19 cellular contexts compared by ENCODE assay signal in genomic region chr10:126390324-126390723, GRCh38. TPM values are rescaled to one million over a fixed set of nuclear protein-coding genes. Genes with fewer than 3 reads are reported as not detected.
DNase-seq lines count a peak whose midpoint lies in the region; ATAC-seq, FAIRE-seq and TF ChIP-seq lines count a peak whose summit lies in the region.
"Had no signal": no experiment of that assay in that cellular context is flagged by ENCODE, and none has a peak within 500 bp of the region (broad histone marks: within the 10 kb centered on the region; RNA-seq: fewer than 3 reads in every experiment).

No MANE protein-coding gene starts in this region.

- no peak for ATAC-seq in GM18511 (IDR thresholded peaks at IDR 0.05; ENCODE audit: unreplicated experiment)
- no peak for ATAC-seq in activated T-cell treated with anti-CD3 and anti-CD28 coated beads, Interleukin-2, amount 50 U/mL, for 72 hours (replicated peaks in 1 of 2)

- FAIRE-seq in urothelium cell line (lab: Jason Lieb, UNC): peak; percentile 52

- no peak overlapping the region for H2AK5ac ChIP-seq in neuronal stem cell (ENCODE audit: low read depth, low read length)

- BruUV-seq in A673 (replicated peaks; lab: Mats Ljungman, UMichigan): no TSS peak

- H3K4me1 Mint-ChIP-seq in activated T-cell treated with anti-CD3 and anti-CD28 coated beads, Interleukin-2, amount 50 U/mL, for 72 hours (ENCODE audit: low read depth): peaks cover 8% of the 10 kb centered on the region

- no peak overlapping the region for H2BK12ac ChIP-seq in neuronal stem cell (ENCODE audit: low read length)

- no peak overlapping the region for H2BK120ac ChIP-seq in neuronal stem cell (ENCODE audit: low read depth, low read length)

- no peak overlapping the region for H3K23ac ChIP-seq in neuronal stem cell (ENCODE audit: low read depth, low read length, poor library complexity)

- H3K27me3 ChIP-seq in WERI-Rb-1 (ENCODE audit: insufficient read depth, low read depth, severe bottlenecking) (peaks cover 4% of the 10 kb centered on the region), esophagus muscularis mucosa (peaks cover 0 to 45% (median 4%) of the 10 kb centered on the region in 4 donors), neuronal stem cell (ENCODE audit: control insufficient read depth in 3 of 3, insufficient read depth in 3 of 3, low read depth in 1 of 3, low read length in 3 of 3) (peaks cover 3 to 31% (median 20%) of the 10 kb centered on the region in 3 experiments), A673 (replicated peaks; ENCODE audit: insufficient read depth, low read depth, low read length, poor library complexity) (peaks cover 42% of the 10 kb centered on the region)
- H3K27me3 ChIP-seq: MG63 had no signal

- no peak overlapping the region for H3K4me2 ChIP-seq in neuronal stem cell (ENCODE audit: insufficient read depth, low read length, poor library complexity, severe bottlenecking)

- H3K27me3 Mint-ChIP-seq in activated T-cell treated with anti-CD3 and anti-CD28 coated beads, Interleukin-2, amount 50 U/mL, for 72 hours (ENCODE audit: low read depth): peaks cover 39% of the 10 kb centered on the region

- no peak overlapping the region for H3K4me3 ChIP-seq in WERI-Rb-1 (ENCODE audit: low read depth, low read length)
- no peak overlapping the region for H3K4me3 ChIP-seq in esophagus muscularis mucosa
- no peak overlapping the region for H3K4me3 ChIP-seq in neuronal stem cell (ENCODE audit: low read length in 2 of 2)
- H3K4me3 ChIP-seq in A673 (ENCODE audit: low read depth, low read length, poor library complexity, severe bottlenecking): no peak overlapping the region
- H3K4me3 ChIP-seq: MG63 had no signal

- no peaks in the 10 kb centered on the region for H3K79me1 ChIP-seq in neuronal stem cell (ENCODE audit: low read depth, low read length)

- intact Hi-C loops in esophagus muscularis mucosa (cut with DNase I): no loop called here
- intact Hi-C loops in A673 (cut with micrococcal nuclease; ENCODE audit: unreplicated experiment): no loop called here

- H3K27ac ChIP-seq in WERI-Rb-1: peak overlapping the region; percentile 68
- H3K27ac ChIP-seq in esophagus muscularis mucosa (replicated peaks in 1 of 4): no peak overlapping the region
- H3K27ac ChIP-seq in neuronal stem cell (replicated peaks; ENCODE audit: low read length): no peak overlapping the region
- no peak overlapping the region for H3K27ac ChIP-seq in A673 (ENCODE audit: low read depth, low read length, poor library complexity, severe bottlenecking)

- H3K4me1 ChIP-seq in esophagus muscularis mucosa (peaks cover 8 to 27% (median 21%) of the 10 kb centered on the region in 4 donors), neuronal stem cell (ENCODE audit: control insufficient read depth in 2 of 2, insufficient read depth in 1 of 2, low read depth in 1 of 2, low read length in 2 of 2) (peaks cover 5 to 13% of the 10 kb centered on the region in 2 donors), A673 (ENCODE audit: insufficient read depth, low read length, poor library complexity, severe bottlenecking) (no peaks in the 10 kb centered on the region)

- H3K36me3 ChIP-seq in WERI-Rb-1: no peaks in the 10 kb centered on the region
- no peaks in the 10 kb centered on the region for H3K36me3 ChIP-seq in esophagus muscularis mucosa
- no peaks in the 10 kb centered on the region for H3K36me3 ChIP-seq in neuronal stem cell (replicated peaks in 1 of 2; ENCODE audit: control insufficient read depth in 2 of 2, insufficient read depth in 2 of 2, low read length in 2 of 2)
- no peaks in the 10 kb centered on the region for H3K36me3 ChIP-seq in A673 (ENCODE audit: insufficient read depth, low read length, poor library complexity, severe bottlenecking)

- H3K36me3 Mint-ChIP-seq in activated T-cell treated with anti-CD3 and anti-CD28 coated beads, Interleukin-2, amount 50 U/mL, for 72 hours (ENCODE audit: insufficient read depth in 2 of 2): peaks cover 4 to 5% of the 10 kb centered on the region in 2 donors
- H3K36me3 Mint-ChIP-seq: CD14-positive monocyte had no signal

- H3K4ac ChIP-seq in neuronal stem cell (ENCODE audit: low read length): no peak overlapping the region

- no peak overlapping the region for H3K4me3 Mint-ChIP-seq in activated T-cell treated with anti-CD3 and anti-CD28 coated beads, Interleukin-2, amount 50 U/mL, for 72 hours
- H3K4me3 Mint-ChIP-seq: H9, IgD-negative memory B cell had no signal

- DNase-seq in WERI-Rb-1 (no peak), esophagus muscularis mucosa (ENCODE audit: extremely low spot score) (peak; percentile 29), neuronal stem cell (ENCODE audit: low spot score) (no peak), urothelium cell line (ENCODE audit: low spot score) (no peak), A673 (ENCODE audit: low spot score) (no peak), HEK293T (ENCODE audit: extremely low spot score) (no peak)
- DNase-seq in activated T-cell treated with anti-CD3 and anti-CD28 coated beads, Interleukin-2, amount 50 U/mL, for 72 hours: no peak
- DNase-seq: DMS153, GF-D8, H9, Karpas-422, MG63, NCI-H1092, NCI-H1436 treated with DMSO at 0.1 percent for 48 hours, NCI-H2029, Right ventricle myocardium superior had no signal

- no peak overlapping the region for H4K8ac ChIP-seq in neuronal stem cell (ENCODE audit: low read depth, low read length)

- H3K9me3 Mint-ChIP-seq in activated T-cell treated with anti-CD3 and anti-CD28 coated beads, Interleukin-2, amount 50 U/mL, for 72 hours: no peaks in the 10 kb centered on the region

- 91% methylated on average over 4 of the region's 4 CpGs for WGBS in esophagus muscularis mucosa
- WGBS in neuronal stem cell (ENCODE audit: extremely low coverage in 2 of 2, insufficient read length in 2 of 2, insufficient replicate concordance in 1 of 2), 2 donors: no CpG with 5 or more reads among the region's 4 CpGs

- H3K9me3 ChIP-seq in WERI-Rb-1 (ENCODE audit: severe bottlenecking) (peaks cover 6% of the 10 kb centered on the region), esophagus muscularis mucosa (peaks cover 0 to 3% (median 0%) of the 10 kb centered on the region in 4 donors), neuronal stem cell (replicated peaks in 1 of 2; ENCODE audit: control insufficient read depth in 2 of 2, insufficient read depth in 1 of 2, low read depth in 1 of 2, low read length in 2 of 2) (peaks cover 2 to 4% of the 10 kb centered on the region in 2 donors), A673 (ENCODE audit: low read depth, low read length, poor library complexity, severe bottlenecking) (no peaks in the 10 kb centered on the region)
- H3K9me3 ChIP-seq: MG63 had no signal

- H3K27ac Mint-ChIP-seq in activated T-cell treated with anti-CD3 and anti-CD28 coated beads, Interleukin-2, amount 50 U/mL, for 72 hours: no peak overlapping the region
- H3K27ac Mint-ChIP-seq: CD14-positive monocyte, H9, IgD-negative memory B cell had no signal

- no peak overlapping the region for H3K18ac ChIP-seq in neuronal stem cell (ENCODE audit: low read length)

- no peak overlapping the region for H2BK5ac ChIP-seq in neuronal stem cell (ENCODE audit: low read length)

- no peak overlapping the region for H2BK15ac ChIP-seq in neuronal stem cell (ENCODE audit: low read length)

- TF ChIP-seq POLR2A in esophagus muscularis mucosa (IDR thresholded peaks at IDR 0.05; ENCODE audit: low read depth): no peak

- H3K9ac ChIP-seq in neuronal stem cell (ENCODE audit: low read depth, low read length, poor library complexity): no peak overlapping the region

- no peak overlapping the region for H4K91ac ChIP-seq in neuronal stem cell (ENCODE audit: low read depth, low read length, poor library complexity)

- H3K14ac ChIP-seq in neuronal stem cell (ENCODE audit: low read length): no peak overlapping the region

- TF ChIP-seq CTCF in WERI-Rb-1 (IDR thresholded peaks at IDR 0.05; ENCODE audit: low read depth, low read length): no peak
- TF ChIP-seq CTCF in esophagus muscularis mucosa (IDR thresholded peaks at IDR 0.05): no peak
- no peak for TF ChIP-seq CTCF in A673 (conservative IDR thresholded peaks at IDR 0.05; ENCODE audit: low read depth, low read length)

- no peak for TF ChIP-seq EP300 in esophagus muscularis mucosa (IDR thresholded peaks at IDR 0.05)

- POLR2A ChIA-PET in A673 (lab: Charles Lee; ENCODE audit: low non-redundant PET): no interaction called here
- POLR2A ChIA-PET in HEK293T (lab: Yijun Ruan, JAX): interaction anchor here (0.5 kb wide), 1 partner anchor 22 kb away, joined by 3 read pairs; no protein-coding TSS in a partner anchor

- peak overlapping the region; percentile 81 for H2AFZ ChIP-seq in neuronal stem cell (ENCODE audit: low read length)

- CTCF ChIA-PET in A673 (lab: Charles Lee) (no interaction called here), HEK293T (lab: Yijun Ruan, JAX) (no interaction called here)

TF ChIP-seq in HEK293T, 16 proteins besides CTCF, POLR2A, EP300 and RAD21:
- no peak for TF ChIP-seq FOXM1 (IDR thresholded peaks at IDR 0.05; ENCODE audit: borderline replicate concordance)
- no peak for TF ChIP-seq SUZ12 (IDR thresholded peaks at IDR 0.05)
- no peak for TF ChIP-seq TARDBP (IDR thresholded peaks at IDR 0.05)
- no peak for TF ChIP-seq BHLHE40 (IDR thresholded peaks at IDR 0.05; ENCODE audit: borderline replicate concordance)
- TF ChIP-seq FOXK2 (IDR thresholded peaks at IDR 0.05): no peak
- no peak for TF ChIP-seq SP1 (IDR thresholded peaks at IDR 0.05)
- TF ChIP-seq L3MBTL2 (conservative IDR thresholded peaks at IDR 0.05): no peak
- no peak for TF ChIP-seq ZNF384 (IDR thresholded peaks at IDR 0.05)
- no peak for TF ChIP-seq HDGF (IDR thresholded peaks at IDR 0.05; ENCODE audit: borderline replicate concordance)
- TF ChIP-seq CTBP1 (IDR thresholded peaks at IDR 0.05; ENCODE audit: borderline replicate concordance): no peak
- TF ChIP-seq FOXA1 (IDR thresholded peaks at IDR 0.05): no peak

RNA-seq across cellular contexts. Expression of gene ADAM12, which starts 2.0 kb away (rescaled TPM):
- 1 to 10 TPM in 2 of 4 donors, under 1 TPM in 2; under 0.01 to 1.3 (median 1.0) TPM for total RNA-seq in esophagus muscularis mucosa
- 0.52 TPM for polyA plus RNA-seq in neuronal stem cell (2013, experiment 1 of 2)
- polyA plus RNA-seq in neuronal stem cell (2013, experiment 2 of 2): 0.62 TPM
- total RNA-seq in A673 (2021): 0.11 and 0.17 TPM in 2 replicates
- 1 to 10 TPM in 1 of 2 donors, under 1 TPM in 1; 0.63 to 1.0 TPM for total RNA-seq in activated T-cell treated with anti-CD3 and anti-CD28 coated beads, Interleukin-2, amount 50 U/mL, for 72 hours
- polyA plus RNA-seq: CD14-positive monocyte, IgD-negative memory B cell had no signal
